Comparison of ENCODE assay signal across 13 cellular contexts in the genomic region with DNA sequence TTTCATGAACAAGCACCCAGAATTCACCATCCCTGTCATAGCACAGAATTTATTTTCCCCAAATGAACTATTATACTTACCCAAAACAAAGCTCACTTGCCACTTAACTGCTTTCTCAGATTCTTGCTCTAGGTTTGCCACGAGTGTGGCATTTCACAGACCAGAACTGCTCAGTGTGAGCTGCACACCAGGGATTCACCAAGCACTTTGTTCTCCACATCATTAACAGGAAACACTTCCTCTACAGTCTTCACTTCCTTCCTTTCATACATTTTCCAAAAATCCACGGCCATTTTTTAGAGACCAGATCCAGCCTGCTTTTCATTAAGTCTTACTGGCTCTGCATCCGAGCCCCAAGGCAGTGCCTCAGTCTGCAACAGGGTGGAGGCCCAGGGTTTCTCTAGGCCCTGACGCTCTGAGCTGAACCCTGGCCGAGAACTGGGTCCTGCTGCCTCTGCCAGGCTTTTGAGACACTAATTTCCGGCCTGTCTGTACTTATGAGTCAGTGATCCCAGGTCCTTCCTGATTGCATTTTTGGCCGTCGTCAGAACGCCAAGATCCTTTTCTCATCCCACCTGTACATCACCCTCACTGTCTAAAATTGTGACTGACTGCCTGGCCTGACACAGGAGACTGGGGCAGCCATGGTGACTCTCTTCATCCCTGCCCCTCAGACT.
DNase-seq lines count a peak whose midpoint lies in the region; ATAC-seq and TF ChIP-seq lines count a peak whose summit lies in the region.
"Had no signal": no experiment of that assay in that cellular context is flagged by ENCODE, and none has a peak within 500 bp of the region (broad histone marks: within the 10 kb centered on the region; RNA-seq: fewer than 3 reads in every experiment).

No MANE protein-coding gene starts in this region.

- H3K79me2 ChIP-seq in H9 (ENCODE audit: insufficient read depth, low read length): no peaks in the 10 kb centered on the region

- in situ Hi-C loops in brain microvascular endothelial cell (cut with HindIII; ENCODE audit: low pct_ligation_motif_present, low sequenced_read_pairs): no loop called here

- H2BK15ac ChIP-seq in H9 (ENCODE audit: low read depth, low read length): no peak overlapping the region

- no peak overlapping the region for H3K4ac ChIP-seq in H9 (ENCODE audit: low read depth, low read length)

- no peak overlapping the region for H3K56ac ChIP-seq in H9 (ENCODE audit: insufficient read length, low read depth, low read length)

- no peak overlapping the region for H2BK20ac ChIP-seq in H9 (ENCODE audit: low read depth, low read length, poor library complexity, severe bottlenecking)

- peak; percentile 63 for ATAC-seq in left ventricle myocardium superior
- ATAC-seq in left colon: no peak

- H4K5ac ChIP-seq in H9 (ENCODE audit: insufficient read length, low read depth, low read length): no peak overlapping the region

- H3K27ac Mint-ChIP-seq in H9: peak overlapping the region; percentile 16 to 53 (median 42); a peak in 6 of 7 replicates
- H3K27ac Mint-ChIP-seq: activated naive CD8-positive, alpha-beta T cell treated with anti-CD3 and anti-CD28 coated beads, Interleukin-2, amount 10 ng/mL, durations not matched to agents 7 days and 5 days; T-helper 1 cell treated with Interleukin-12 subunit alpha and Interleukin-12 subunit beta and Interleukin-4 antibody, amounts not matched to agents 30 μg/mL and 1 μg/mL, for 36 hours had no signal

- H3K4me1 Mint-ChIP-seq in H9: peaks cover 20 to 25% of the 10 kb centered on the region in 2 experiments

- H3K14ac ChIP-seq in H9 (ENCODE audit: insufficient read depth, low read length): no peak overlapping the region

- H3K9me3 Mint-ChIP-seq in H9: no peaks in the 10 kb centered on the region

- no peaks in the 10 kb centered on the region for H3K9me3 ChIP-seq in H9 (ENCODE audit: control insufficient read depth, low read depth, low read length)
- H3K9me3 ChIP-seq: upper lobe of left lung had no signal

- no peak overlapping the region for H2AK5ac ChIP-seq in H9 (ENCODE audit: insufficient read length, low read length)

- no peak overlapping the region for H3T11ph ChIP-seq in H9 (ENCODE audit: low read length)

- no peak overlapping the region for H4K8ac ChIP-seq in H9 (replicated peaks; ENCODE audit: insufficient read length, low read depth, low read length)

- H3K4me3 ChIP-seq in brain microvascular endothelial cell (ENCODE audit: low read depth, low read length): no peak overlapping the region
- H3K4me3 ChIP-seq: upper lobe of left lung had no signal

- H2AFZ ChIP-seq in H9 (ENCODE audit: low read length): no peak overlapping the region

- no peaks in the 10 kb centered on the region for H3K27me3 ChIP-seq in H9 (ENCODE audit: insufficient read depth, low read length)
- H3K27me3 ChIP-seq in brain microvascular endothelial cell (replicated peaks): no peaks in the 10 kb centered on the region
- H3K27me3 ChIP-seq: upper lobe of left lung had no signal

- no peak overlapping the region for H3K4me2 ChIP-seq in H9 (ENCODE audit: insufficient read depth, insufficient read length, low read length)

- H3K9ac ChIP-seq in H9 (ENCODE audit: extremely low read depth, insufficient read length, low read length): no peak overlapping the region

- no peak overlapping the region for H2BK120ac ChIP-seq in H9 (ENCODE audit: low read depth, low read length, poor library complexity, severe bottlenecking)

- no peaks in the 10 kb centered on the region for H3K27me3 Mint-ChIP-seq in H9 (ENCODE audit: low read depth)

- H3K36me3 Mint-ChIP-seq in H9 (ENCODE audit: insufficient read depth in 1 of 3, low read depth in 3 of 3): peaks cover 24 to 82% (median 72%) of the 10 kb centered on the region in 3 experiments
- H3K36me3 Mint-ChIP-seq: activated naive CD8-positive, alpha-beta T cell treated with anti-CD3 and anti-CD28 coated beads, Interleukin-2, amount 10 ng/mL, durations not matched to agents 7 days and 5 days had no signal

- peak; percentile 35 for DNase-seq in 8988T
- DNase-seq in H9: no peak
- peak; percentile 79 for DNase-seq in brain microvascular endothelial cell
- no peak for DNase-seq in left ventricle myocardium superior
- no peak for DNase-seq in NCI-H2081 (lab: John Stamatoyannopoulos, UW)
- no peak for DNase-seq in left colon
- DNase-seq in iPS-NIHi7 (ENCODE audit: extremely low spot score): no peak
- DNase-seq in GOT3 (lab: John Stamatoyannopoulos, UW): no peak
- DNase-seq: activated CD8-positive, alpha-beta memory T cell treated with anti-CD3 and anti-CD28 coated beads for 24 hours; activated naive CD8-positive, alpha-beta T cell treated with anti-CD3 and anti-CD28 coated beads, Interleukin-2, amount 10 ng/mL, durations not matched to agents 7 days and 5 days; NCI-H524; upper lobe of left lung had no signal

- no peak overlapping the region for H2BK5ac ChIP-seq in H9 (ENCODE audit: insufficient read length, low read length)

- H4K20me1 ChIP-seq in H9 (ENCODE audit: control insufficient read depth, insufficient read depth, insufficient read length): no peaks in the 10 kb centered on the region

- intact Hi-C loops in left ventricle myocardium superior (cut with micrococcal nuclease): no loop called here
- intact Hi-C loops in left colon (cut with DNase I, micrococcal nuclease): no loop called here

- H3K79me1 ChIP-seq in H9 (ENCODE audit: insufficient read depth, low read depth, low read length, poor library complexity, severe bottlenecking): no peaks in the 10 kb centered on the region

- TF ChIP-seq CTCF in H9 (conservative IDR thresholded peaks at IDR 0.05) (no peak), brain microvascular endothelial cell (IDR thresholded peaks at IDR 0.05; ENCODE audit: low read depth, low read length, missing control alignments) (no peak)

- no peak overlapping the region for H3K4me3 Mint-ChIP-seq in H9
- H3K4me3 Mint-ChIP-seq: activated naive CD8-positive, alpha-beta T cell treated with anti-CD3 and anti-CD28 coated beads, Interleukin-2, amount 10 ng/mL, durations not matched to agents 7 days and 5 days; T-helper 1 cell treated with Interleukin-12 subunit alpha and Interleukin-12 subunit beta and Interleukin-4 antibody, amounts not matched to agents 30 μg/mL and 1 μg/mL, for 36 hours had no signal

- H3K23ac ChIP-seq in H9 (ENCODE audit: insufficient read length, low read depth, low read length): no peak overlapping the region

- peaks cover 28% of the 10 kb centered on the region for H3K36me3 ChIP-seq in brain microvascular endothelial cell (replicated peaks)

- no peaks in the 10 kb centered on the region for H3K23me2 ChIP-seq in H9 (ENCODE audit: insufficient read length, low read depth, low read length, poor library complexity, severe bottlenecking)

- no peak overlapping the region for H3K27ac ChIP-seq in H9 (ENCODE audit: insufficient read length, low read depth, low read length)
- peak overlapping the region; percentile 77 for H3K27ac ChIP-seq in brain microvascular endothelial cell
- H3K27ac ChIP-seq: upper lobe of left lung had no signal

- no peak overlapping the region for H4K91ac ChIP-seq in H9 (ENCODE audit: insufficient read length, low read depth, low read length)

- no CpG with 5 or more reads among the region's 9 CpGs for WGBS in H9 (ENCODE audit: extremely low coverage, insufficient read length, low lambda C conversion rate)

- no peak overlapping the region for H3K18ac ChIP-seq in H9 (ENCODE audit: insufficient read length, low read depth, low read length)

- H2BK12ac ChIP-seq in H9 (ENCODE audit: insufficient read length, low read depth, low read length): no peak overlapping the region

- H3K4me1 ChIP-seq in H9 (ENCODE audit: insufficient read depth, low read length): no peaks in the 10 kb centered on the region
- H3K4me1 ChIP-seq: upper lobe of left lung had no signal

Comparison
In these comparisons a context has a peak if more than half of its experiments do, and no peak if none do; other contexts are left out.
1. DNase-seq: peak in 8988T (single experiment) and brain microvascular endothelial cell (single experiment); none in H9 (single experiment), left ventricle myocardium superior (single experiment), NCI-H2081 (0 of 2), left colon (0 of 2), iPS-NIHi7 (single experiment) and GOT3 (single experiment).